ENCODE assay signal across 14 cellular contexts in the genomic region with DNA sequence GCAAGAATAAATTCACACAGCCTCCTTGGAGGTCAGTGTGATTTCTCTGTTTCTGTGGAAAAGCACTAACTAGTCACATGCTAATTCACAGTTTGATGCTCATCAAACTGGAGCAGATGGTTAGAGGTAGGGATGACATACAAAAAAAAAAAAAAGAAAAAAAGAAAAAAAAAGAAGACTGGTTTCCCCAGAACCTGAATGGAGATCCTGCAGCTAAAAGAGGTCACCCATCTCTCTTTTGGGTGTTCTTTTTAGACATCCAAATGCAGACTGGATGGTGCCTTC.
DNase-seq lines count a peak whose midpoint lies in the region; ATAC-seq and TF ChIP-seq lines count a peak whose summit lies in the region.
"Had no signal": no experiment of that assay in that cellular context is flagged by ENCODE, and none has a peak within 500 bp of the region (broad histone marks: within the 10 kb centered on the region; RNA-seq: fewer than 3 reads in every experiment).

No MANE protein-coding gene starts in this region.

- DNase-seq in Caco-2 (no peak), body of pancreas (no peak), right lobe of liver (no peak), testis (no peak), GM10248 (ENCODE audit: extremely low spot score) (no peak), SHP77 treated with DMSO at 0.1 percent for 48 hours (lab: John Stamatoyannopoulos, UW) (no peak), CD1c-positive myeloid dendritic cell (ENCODE audit: extremely low spot score) (no peak)
- DNase-seq: DMS53, NCI-H1105 treated with DMSO at 0.1 percent for 48 hours, NCI-H187 treated with DMSO at 0.1 percent for 48 hours, NCI-H510A, NCI-H774 had no signal

- H3K27ac Mint-ChIP-seq in Caco-2 (ENCODE audit: unreplicated experiment), result peak overlapping the region; percentile 85
- H3K27ac Mint-ChIP-seq: CD14-positive monocyte had no signal

- no peaks in the 10 kb centered on the region for H3K27me3 Mint-ChIP-seq in Caco-2 (ENCODE audit: insufficient read depth, unreplicated experiment)

- H3K36me3 ChIP-seq in Caco-2 (ENCODE audit: control insufficient read depth, insufficient read depth, low read length) (no peaks in the 10 kb centered on the region), body of pancreas (replicated peaks in 1 of 2; ENCODE audit: insufficient read depth in 1 of 2, low read depth in 2 of 2) (no peaks in the 10 kb centered on the region), right lobe of liver (no peaks in the 10 kb centered on the region), testis (ENCODE audit: low read depth, missing control alignments) (no peaks in the 10 kb centered on the region)
- H3K36me3 ChIP-seq: HAP-1 had no signal

- H3K9me3 ChIP-seq in Caco-2, result no peaks in the 10 kb centered on the region
- no peaks in the 10 kb centered on the region for H3K9me3 ChIP-seq in body of pancreas
- H3K9me3 ChIP-seq in right lobe of liver, result no peaks in the 10 kb centered on the region
- no peaks in the 10 kb centered on the region for H3K9me3 ChIP-seq in testis
- H3K9me3 ChIP-seq: HAP-1 had no signal

- intact Hi-C loops in Caco-2 (cut with micrococcal nuclease; ENCODE audit: unreplicated experiment), result loop anchor here (1.0 to 5.0 kb wide), 11 partner anchors 28 to 480 kb away; no protein-coding TSS in a partner anchor
- intact Hi-C loops in body of pancreas (cut with DNase I), result no loop called here
- intact Hi-C loops in right lobe of liver (cut with DNase I), result no loop called here
- intact Hi-C loops in testis (cut with DNase I; ENCODE audit: low total_unique reads), result no loop called here

- peaks cover 81% of the 10 kb centered on the region for H3K4me1 ChIP-seq in Caco-2
- peaks cover 46% of the 10 kb centered on the region for H3K4me1 ChIP-seq in body of pancreas
- peaks cover 0 to 23% (median 6%) of the 10 kb centered on the region in 4 donors for H3K4me1 ChIP-seq in right lobe of liver
- H3K4me1 ChIP-seq in testis, result peaks cover 35% of the 10 kb centered on the region

- TF ChIP-seq POLR2A in body of pancreas (IDR thresholded peaks at IDR 0.05), result no peak
- no peak for TF ChIP-seq POLR2A in right lobe of liver (IDR thresholded peaks at IDR 0.05)
- TF ChIP-seq POLR2A in testis (IDR thresholded peaks at IDR 0.05), result no peak

- POLR2A ChIA-PET in Caco-2 (lab: Charles Lee) (interaction anchor here (0.5 to 3.6 kb wide), 4 partner anchors 28 to 817 kb away, joined by 3 to 9 read pairs (median 4); partner anchors contain the start of gene GPBP1), GM10248 (lab: Yijun Ruan, JAX) (no interaction called here)

- H3K9me3 Mint-ChIP-seq in Caco-2 (ENCODE audit: unreplicated experiment), result no peaks in the 10 kb centered on the region

- peaks cover 25% of the 10 kb centered on the region for H3K36me3 Mint-ChIP-seq in Caco-2 (ENCODE audit: insufficient read depth, unreplicated experiment)
- H3K36me3 Mint-ChIP-seq: CD14-positive monocyte had no signal

- no TSS peak for BruUV-seq in Caco-2 (replicated peaks; lab: Mats Ljungman, UMichigan)

- CTCF ChIA-PET in Caco-2 (lab: Charles Lee) (interaction anchor here (0.7 to 1.2 kb wide), 2 partner anchors 17 to 59 kb away, joined by 3 read pairs; no protein-coding TSS in a partner anchor), GM10248 (lab: Yijun Ruan, JAX) (no interaction called here)

- ATAC-seq in body of pancreas (no peak), right lobe of liver (no peak)

- H3K4me3 Mint-ChIP-seq in Caco-2 (ENCODE audit: unreplicated experiment), result peak overlapping the region; percentile 57
- H3K4me3 Mint-ChIP-seq: CD14-positive monocyte had no signal

- H3K4me3 ChIP-seq in Caco-2 (ENCODE audit: low read depth, low read length) (no peak overlapping the region), body of pancreas (no peak overlapping the region), right lobe of liver (no peak overlapping the region), testis (no peak overlapping the region)
- H3K4me3 ChIP-seq: HAP-1 had no signal

- TF ChIP-seq CTCF in Caco-2 (IDR thresholded peaks at IDR 0.05; ENCODE audit: insufficient read depth in 1 of 2, low read depth in 1 of 2, low read length in 1 of 2, severe bottlenecking in 1 of 2, unreplicated experiment in 1 of 2) (no peak), body of pancreas (IDR thresholded peaks at IDR 0.05) (no peak), right lobe of liver (IDR thresholded peaks at IDR 0.05) (no peak), testis (IDR thresholded peaks at IDR 0.05) (no peak), GM10248 (IDR thresholded peaks at IDR 0.05; ENCODE audit: control extremely low read depth, extremely low read depth, low read depth, missing control alignments) (no peak)

- peaks cover 62% of the 10 kb centered on the region for H3K4me1 Mint-ChIP-seq in Caco-2 (ENCODE audit: low read depth, unreplicated experiment)

- H3K27me3 ChIP-seq in Caco-2 (replicated peaks; ENCODE audit: control insufficient read depth, insufficient read depth, low read length), result no peaks in the 10 kb centered on the region
- H3K27me3 ChIP-seq in body of pancreas, result no peaks in the 10 kb centered on the region
- no peaks in the 10 kb centered on the region for H3K27me3 ChIP-seq in right lobe of liver
- H3K27me3 ChIP-seq in testis, result no peaks in the 10 kb centered on the region

- H3K27ac ChIP-seq in body of pancreas (peak overlapping the region in 3 of 4 donors; percentile 66 to 78 (median 69)), right lobe of liver (peak overlapping the region in 2 of 3 donors; percentile 3 to 23), testis (peak overlapping the region; percentile 42 to 52)

Comparison
In these comparisons a context has a peak if more than half of its experiments do, and no peak if none do; other contexts are left out.
1. H3K27ac ChIP-seq: peak in every context shown above with its lines; median percentile 69 in body of pancreas; 47 in testis; 13 in right lobe of liver.